1 cellular context compared by ENCODE assay signal in the genomic region with DNA sequence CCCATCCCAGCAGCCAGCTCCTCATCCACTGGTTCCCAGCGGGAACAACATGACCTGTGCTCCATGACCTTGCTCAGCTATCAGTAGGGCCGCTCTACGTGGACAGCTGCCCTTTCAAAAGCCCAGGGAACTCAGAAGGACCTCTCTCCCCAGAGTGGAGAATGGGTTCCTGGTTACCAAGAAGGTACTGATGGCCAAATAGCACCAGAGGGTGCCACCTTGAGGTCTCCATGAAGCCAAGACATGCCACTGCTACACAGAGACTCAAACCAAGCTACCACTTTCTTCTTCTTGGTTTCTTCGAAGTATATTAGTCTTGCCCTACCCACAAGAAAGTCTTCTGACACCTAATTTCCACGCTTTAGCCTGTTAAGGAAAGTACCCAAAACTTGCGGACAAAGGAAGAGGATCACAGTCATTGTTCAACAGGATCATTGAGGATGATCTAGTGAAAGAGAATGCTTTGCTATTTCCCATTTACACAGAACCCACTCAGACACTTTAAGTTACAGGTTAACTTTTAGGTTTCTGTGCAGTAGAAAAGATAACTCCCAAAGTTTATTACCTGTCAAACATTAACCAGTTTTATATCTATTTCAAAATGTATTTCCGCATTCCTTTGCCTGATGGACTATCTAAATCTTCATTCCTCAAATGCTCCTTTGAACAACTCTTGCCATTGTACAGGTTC.
TF ChIP-seq lines count a peak whose summit lies in the region.

No MANE protein-coding gene starts in this region.

TF ChIP-seq in HepG2, 621 proteins besides CTCF, POLR2A, EP300 and RAD21 (continued from another document and continues in another):
- TF ChIP-seq, protein P1, sequence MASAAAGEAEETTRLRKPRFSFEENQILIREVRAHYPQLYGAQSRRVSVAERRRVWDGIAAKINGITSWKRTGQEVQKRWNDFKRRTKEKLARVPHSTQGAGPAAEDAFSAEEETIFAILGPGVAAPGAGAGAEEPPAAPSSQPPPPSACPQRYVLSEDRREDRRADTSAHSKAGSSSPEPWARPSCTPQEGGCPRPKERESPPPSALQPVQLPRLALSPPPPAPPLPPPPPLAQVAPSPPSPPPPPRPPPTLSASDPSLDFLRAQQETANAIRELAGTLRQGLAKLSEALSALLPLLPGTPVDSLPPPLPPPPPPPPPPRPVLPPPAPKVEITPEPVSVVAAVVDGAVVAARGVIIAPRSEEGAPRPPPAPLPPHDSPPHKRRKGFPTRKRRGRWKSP (CRISPR knock-in tag; IDR thresholded peaks at IDR 0.05) = no peak; the same call in 1 of the 2 replicates
- TF ChIP-seq KLF13 (CRISPR knock-in tag; IDR thresholded peaks at IDR 0.05) (no peak), ZNF468 (CRISPR knock-in tag; IDR thresholded peaks at IDR 0.05) (no peak), ZSCAN29 (CRISPR knock-in tag; conservative IDR thresholded peaks at IDR 0.05) (no peak), HNRNPK (IDR thresholded peaks at IDR 0.05; ENCODE audit: low read depth, low read length, poor library complexity, severe bottlenecking) (no peak), MAFK (conservative IDR thresholded peaks at IDR 0.05 in 1 of 2, IDR thresholded peaks at IDR 0.05 in 1 of 2; ENCODE audit: low read length in 2 of 2) (no peak), CENPT (CRISPR knock-in tag; IDR thresholded peaks at IDR 0.05; ENCODE audit: low read depth) (no peak), ZKSCAN1 (IDR thresholded peaks at IDR 0.05; ENCODE audit: low read length) (no peak), TARDBP (CRISPR knock-in tag; IDR thresholded peaks at IDR 0.05) (no peak; the same call in none of the 2 replicates), NFYB (CRISPR knock-in tag; IDR thresholded peaks at IDR 0.05) (no peak), DMAP1 (CRISPR knock-in tag; IDR thresholded peaks at IDR 0.05) (no peak), ZNF678 (CRISPR knock-in tag; IDR thresholded peaks at IDR 0.05) (no peak), KLF9 (CRISPR knock-in tag; IDR thresholded peaks at IDR 0.05; ENCODE audit: low read depth) (no peak), ARHGAP35 (CRISPR knock-in tag; IDR thresholded peaks at IDR 0.05; ENCODE audit: borderline replicate concordance) (no peak), POLR2AphosphoS5 (IDR thresholded peaks at IDR 0.05; ENCODE audit: low read depth, low read length) (peak; percentile 92), ZNF746 (CRISPR knock-in tag; IDR thresholded peaks at IDR 0.05) (no peak), MIXL1 (CRISPR knock-in tag; IDR thresholded peaks at IDR 0.05) (no peak), CAMTA2 (CRISPR knock-in tag; IDR thresholded peaks at IDR 0.05; ENCODE audit: borderline replicate concordance) (no peak), HMGA1 (CRISPR knock-in tag; conservative IDR thresholded peaks at IDR 0.05) (no peak), MED1 (CRISPR knock-in tag; IDR thresholded peaks at IDR 0.05) (peak; percentile 79; the same call in 1 of the 2 replicates), ZNF607 (CRISPR knock-in tag; IDR thresholded peaks at IDR 0.05; ENCODE audit: borderline replicate concordance) (peak; percentile 49; the same call in 1 of the 2 replicates), ZNF12 (CRISPR knock-in tag; IDR thresholded peaks at IDR 0.05) (peak; percentile 42; the same call in 1 of the 2 replicates), ZNF570 (CRISPR knock-in tag; IDR thresholded peaks at IDR 0.05; ENCODE audit: borderline replicate concordance) (no peak), PAX8 (CRISPR knock-in tag; IDR thresholded peaks at IDR 0.05; ENCODE audit: borderline replicate concordance) (no peak)
- TF ChIP-seq, protein P2, sequence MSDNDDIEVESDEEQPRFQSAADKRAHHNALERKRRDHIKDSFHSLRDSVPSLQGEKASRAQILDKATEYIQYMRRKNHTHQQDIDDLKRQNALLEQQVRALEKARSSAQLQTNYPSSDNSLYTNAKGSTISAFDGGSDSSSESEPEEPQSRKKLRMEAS (IDR thresholded peaks at IDR 0.05) = no peak
- TF ChIP-seq, protein P3, sequence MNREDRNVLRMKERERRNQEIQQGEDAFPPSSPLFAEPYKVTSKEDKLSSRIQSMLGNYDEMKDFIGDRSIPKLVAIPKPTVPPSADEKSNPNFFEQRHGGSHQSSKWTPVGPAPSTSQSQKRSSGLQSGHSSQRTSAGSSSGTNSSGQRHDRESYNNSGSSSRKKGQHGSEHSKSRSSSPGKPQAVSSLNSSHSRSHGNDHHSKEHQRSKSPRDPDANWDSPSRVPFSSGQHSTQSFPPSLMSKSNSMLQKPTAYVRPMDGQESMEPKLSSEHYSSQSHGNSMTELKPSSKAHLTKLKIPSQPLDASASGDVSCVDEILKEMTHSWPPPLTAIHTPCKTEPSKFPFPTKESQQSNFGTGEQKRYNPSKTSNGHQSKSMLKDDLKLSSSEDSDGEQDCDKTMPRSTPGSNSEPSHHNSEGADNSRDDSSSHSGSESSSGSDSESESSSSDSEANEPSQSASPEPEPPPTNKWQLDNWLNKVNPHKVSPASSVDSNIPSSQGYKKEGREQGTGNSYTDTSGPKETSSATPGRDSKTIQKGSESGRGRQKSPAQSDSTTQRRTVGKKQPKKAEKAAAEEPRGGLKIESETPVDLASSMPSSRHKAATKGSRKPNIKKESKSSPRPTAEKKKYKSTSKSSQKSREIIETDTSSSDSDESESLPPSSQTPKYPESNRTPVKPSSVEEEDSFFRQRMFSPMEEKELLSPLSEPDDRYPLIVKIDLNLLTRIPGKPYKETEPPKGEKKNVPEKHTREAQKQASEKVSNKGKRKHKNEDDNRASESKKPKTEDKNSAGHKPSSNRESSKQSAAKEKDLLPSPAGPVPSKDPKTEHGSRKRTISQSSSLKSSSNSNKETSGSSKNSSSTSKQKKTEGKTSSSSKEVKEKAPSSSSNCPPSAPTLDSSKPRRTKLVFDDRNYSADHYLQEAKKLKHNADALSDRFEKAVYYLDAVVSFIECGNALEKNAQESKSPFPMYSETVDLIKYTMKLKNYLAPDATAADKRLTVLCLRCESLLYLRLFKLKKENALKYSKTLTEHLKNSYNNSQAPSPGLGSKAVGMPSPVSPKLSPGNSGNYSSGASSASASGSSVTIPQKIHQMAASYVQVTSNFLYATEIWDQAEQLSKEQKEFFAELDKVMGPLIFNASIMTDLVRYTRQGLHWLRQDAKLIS (CRISPR knock-in tag; IDR thresholded peaks at IDR 0.05) = peak; percentile 40; the same call in 1 of the 2 replicates
- TF ChIP-seq, protein P4, sequence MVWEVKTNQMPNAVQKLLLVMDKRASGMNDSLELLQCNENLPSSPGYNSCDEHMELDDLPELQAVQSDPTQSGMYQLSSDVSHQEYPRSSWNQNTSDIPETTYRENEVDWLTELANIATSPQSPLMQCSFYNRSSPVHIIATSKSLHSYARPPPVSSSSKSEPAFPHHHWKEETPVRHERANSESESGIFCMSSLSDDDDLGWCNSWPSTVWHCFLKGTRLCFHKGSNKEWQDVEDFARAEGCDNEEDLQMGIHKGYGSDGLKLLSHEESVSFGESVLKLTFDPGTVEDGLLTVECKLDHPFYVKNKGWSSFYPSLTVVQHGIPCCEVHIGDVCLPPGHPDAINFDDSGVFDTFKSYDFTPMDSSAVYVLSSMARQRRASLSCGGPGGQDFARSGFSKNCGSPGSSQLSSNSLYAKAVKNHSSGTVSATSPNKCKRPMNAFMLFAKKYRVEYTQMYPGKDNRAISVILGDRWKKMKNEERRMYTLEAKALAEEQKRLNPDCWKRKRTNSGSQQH (CRISPR knock-in tag; IDR thresholded peaks at IDR 0.05; ENCODE audit: low read depth) = no peak
- TF ChIP-seq, protein P5, sequence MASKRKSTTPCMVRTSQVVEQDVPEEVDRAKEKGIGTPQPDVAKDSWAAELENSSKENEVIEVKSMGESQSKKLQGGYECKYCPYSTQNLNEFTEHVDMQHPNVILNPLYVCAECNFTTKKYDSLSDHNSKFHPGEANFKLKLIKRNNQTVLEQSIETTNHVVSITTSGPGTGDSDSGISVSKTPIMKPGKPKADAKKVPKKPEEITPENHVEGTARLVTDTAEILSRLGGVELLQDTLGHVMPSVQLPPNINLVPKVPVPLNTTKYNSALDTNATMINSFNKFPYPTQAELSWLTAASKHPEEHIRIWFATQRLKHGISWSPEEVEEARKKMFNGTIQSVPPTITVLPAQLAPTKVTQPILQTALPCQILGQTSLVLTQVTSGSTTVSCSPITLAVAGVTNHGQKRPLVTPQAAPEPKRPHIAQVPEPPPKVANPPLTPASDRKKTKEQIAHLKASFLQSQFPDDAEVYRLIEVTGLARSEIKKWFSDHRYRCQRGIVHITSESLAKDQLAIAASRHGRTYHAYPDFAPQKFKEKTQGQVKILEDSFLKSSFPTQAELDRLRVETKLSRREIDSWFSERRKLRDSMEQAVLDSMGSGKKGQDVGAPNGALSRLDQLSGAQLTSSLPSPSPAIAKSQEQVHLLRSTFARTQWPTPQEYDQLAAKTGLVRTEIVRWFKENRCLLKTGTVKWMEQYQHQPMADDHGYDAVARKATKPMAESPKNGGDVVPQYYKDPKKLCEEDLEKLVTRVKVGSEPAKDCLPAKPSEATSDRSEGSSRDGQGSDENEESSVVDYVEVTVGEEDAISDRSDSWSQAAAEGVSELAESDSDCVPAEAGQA (IDR thresholded peaks at IDR 0.05; ENCODE audit: low read depth) = no peak
- TF ChIP-seq, protein P5 (CRISPR knock-in tag; IDR thresholded peaks at IDR 0.05; ENCODE audit: borderline replicate concordance) = no peak
- TF ChIP-seq, protein P6, sequence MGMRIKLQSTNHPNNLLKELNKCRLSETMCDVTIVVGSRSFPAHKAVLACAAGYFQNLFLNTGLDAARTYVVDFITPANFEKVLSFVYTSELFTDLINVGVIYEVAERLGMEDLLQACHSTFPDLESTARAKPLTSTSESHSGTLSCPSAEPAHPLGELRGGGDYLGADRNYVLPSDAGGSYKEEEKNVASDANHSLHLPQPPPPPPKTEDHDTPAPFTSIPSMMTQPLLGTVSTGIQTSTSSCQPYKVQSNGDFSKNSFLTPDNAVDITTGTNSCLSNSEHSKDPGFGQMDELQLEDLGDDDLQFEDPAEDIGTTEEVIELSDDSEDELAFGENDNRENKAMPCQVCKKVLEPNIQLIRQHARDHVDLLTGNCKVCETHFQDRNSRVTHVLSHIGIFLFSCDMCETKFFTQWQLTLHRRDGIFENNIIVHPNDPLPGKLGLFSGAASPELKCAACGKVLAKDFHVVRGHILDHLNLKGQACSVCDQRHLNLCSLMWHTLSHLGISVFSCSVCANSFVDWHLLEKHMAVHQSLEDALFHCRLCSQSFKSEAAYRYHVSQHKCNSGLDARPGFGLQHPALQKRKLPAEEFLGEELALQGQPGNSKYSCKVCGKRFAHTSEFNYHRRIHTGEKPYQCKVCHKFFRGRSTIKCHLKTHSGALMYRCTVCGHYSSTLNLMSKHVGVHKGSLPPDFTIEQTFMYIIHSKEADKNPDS (CRISPR knock-in tag; IDR thresholded peaks at IDR 0.05) = no peak
- TF ChIP-seq, protein P7, sequence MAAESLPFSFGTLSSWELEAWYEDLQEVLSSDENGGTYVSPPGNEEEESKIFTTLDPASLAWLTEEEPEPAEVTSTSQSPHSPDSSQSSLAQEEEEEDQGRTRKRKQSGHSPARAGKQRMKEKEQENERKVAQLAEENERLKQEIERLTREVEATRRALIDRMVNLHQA (CRISPR knock-in tag; IDR thresholded peaks at IDR 0.05) = no peak
- TF ChIP-seq, protein P8, sequence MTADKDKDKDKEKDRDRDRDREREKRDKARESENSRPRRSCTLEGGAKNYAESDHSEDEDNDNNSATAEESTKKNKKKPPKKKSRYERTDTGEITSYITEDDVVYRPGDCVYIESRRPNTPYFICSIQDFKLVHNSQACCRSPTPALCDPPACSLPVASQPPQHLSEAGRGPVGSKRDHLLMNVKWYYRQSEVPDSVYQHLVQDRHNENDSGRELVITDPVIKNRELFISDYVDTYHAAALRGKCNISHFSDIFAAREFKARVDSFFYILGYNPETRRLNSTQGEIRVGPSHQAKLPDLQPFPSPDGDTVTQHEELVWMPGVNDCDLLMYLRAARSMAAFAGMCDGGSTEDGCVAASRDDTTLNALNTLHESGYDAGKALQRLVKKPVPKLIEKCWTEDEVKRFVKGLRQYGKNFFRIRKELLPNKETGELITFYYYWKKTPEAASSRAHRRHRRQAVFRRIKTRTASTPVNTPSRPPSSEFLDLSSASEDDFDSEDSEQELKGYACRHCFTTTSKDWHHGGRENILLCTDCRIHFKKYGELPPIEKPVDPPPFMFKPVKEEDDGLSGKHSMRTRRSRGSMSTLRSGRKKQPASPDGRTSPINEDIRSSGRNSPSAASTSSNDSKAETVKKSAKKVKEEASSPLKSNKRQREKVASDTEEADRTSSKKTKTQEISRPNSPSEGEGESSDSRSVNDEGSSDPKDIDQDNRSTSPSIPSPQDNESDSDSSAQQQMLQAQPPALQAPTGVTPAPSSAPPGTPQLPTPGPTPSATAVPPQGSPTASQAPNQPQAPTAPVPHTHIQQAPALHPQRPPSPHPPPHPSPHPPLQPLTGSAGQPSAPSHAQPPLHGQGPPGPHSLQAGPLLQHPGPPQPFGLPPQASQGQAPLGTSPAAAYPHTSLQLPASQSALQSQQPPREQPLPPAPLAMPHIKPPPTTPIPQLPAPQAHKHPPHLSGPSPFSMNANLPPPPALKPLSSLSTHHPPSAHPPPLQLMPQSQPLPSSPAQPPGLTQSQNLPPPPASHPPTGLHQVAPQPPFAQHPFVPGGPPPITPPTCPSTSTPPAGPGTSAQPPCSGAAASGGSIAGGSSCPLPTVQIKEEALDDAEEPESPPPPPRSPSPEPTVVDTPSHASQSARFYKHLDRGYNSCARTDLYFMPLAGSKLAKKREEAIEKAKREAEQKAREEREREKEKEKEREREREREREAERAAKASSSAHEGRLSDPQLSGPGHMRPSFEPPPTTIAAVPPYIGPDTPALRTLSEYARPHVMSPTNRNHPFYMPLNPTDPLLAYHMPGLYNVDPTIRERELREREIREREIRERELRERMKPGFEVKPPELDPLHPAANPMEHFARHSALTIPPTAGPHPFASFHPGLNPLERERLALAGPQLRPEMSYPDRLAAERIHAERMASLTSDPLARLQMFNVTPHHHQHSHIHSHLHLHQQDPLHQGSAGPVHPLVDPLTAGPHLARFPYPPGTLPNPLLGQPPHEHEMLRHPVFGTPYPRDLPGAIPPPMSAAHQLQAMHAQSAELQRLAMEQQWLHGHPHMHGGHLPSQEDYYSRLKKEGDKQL (CRISPR knock-in tag; IDR thresholded peaks at IDR 0.05; ENCODE audit: low read depth) = 0 out of 2 replicates have a peak, but pooled peaks have one; percentile 22
